ENCODE assay signal across 1 cellular context in the genomic region with DNA sequence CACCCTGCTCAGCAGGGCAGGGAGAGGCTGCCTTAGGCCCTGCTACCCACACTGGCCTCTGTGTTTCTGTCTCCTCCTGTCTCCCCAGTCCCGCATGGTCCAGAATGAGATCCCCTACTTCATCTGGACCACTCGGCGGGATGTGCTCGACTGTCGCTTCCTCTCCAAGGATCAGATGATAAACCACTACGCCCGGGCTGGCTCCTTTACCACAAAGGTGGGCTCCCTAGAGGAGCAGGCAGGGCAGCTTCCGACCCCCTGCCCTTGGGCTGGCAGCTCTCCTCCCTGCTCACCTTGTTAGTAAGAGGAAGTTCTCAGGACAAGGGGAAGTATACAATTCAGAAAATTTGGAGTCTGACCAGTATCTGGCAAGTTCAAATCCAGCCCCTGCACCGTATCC.
A peak's percentile ranks its signal among the peaks of the same experiment; 100 is the strongest.
TF ChIP-seq lines count a peak whose summit lies in the region.

No MANE protein-coding gene starts in this region.

TF ChIP-seq in K562, 482 proteins besides CTCF, POLR2A, EP300 and RAD21:
- TF ChIP-seq POLR2AphosphoS2 (IDR thresholded peaks at IDR 0.05; ENCODE audit: low read length) (0 out of 2 replicates have a peak, but pooled peaks have one; percentile 25), POLR2G (IDR thresholded peaks at IDR 0.05; ENCODE audit: low read depth, low read length) (0 out of 2 replicates have a peak, but pooled peaks have one; percentile 14), DIDO1 (tag; IDR thresholded peaks at IDR 0.05; ENCODE audit: low read depth) (no peak)
TF ChIP-seq in K562: peak in this region for 2.
